Comparison of ENCODE assay signal across 10 cellular contexts in genomic region chr17:27526603-27527002, GRCh38.
DNase-seq lines count a peak whose midpoint lies in the region; ATAC-seq, FAIRE-seq and TF ChIP-seq lines count a peak whose summit lies in the region.
"Had no signal": no experiment of that assay in that cellular context is flagged by ENCODE, and none has a peak within 500 bp of the region (broad histone marks: within the 10 kb centered on the region; RNA-seq: fewer than 3 reads in every experiment).

No MANE protein-coding gene starts in this region.

- H3K27me3 ChIP-seq in upper lobe of left lung (no peaks in the 10 kb centered on the region), tibial artery (no peaks in the 10 kb centered on the region), osteoblast (ENCODE audit: insufficient read depth, low read length) (peaks cover 13% of the 10 kb centered on the region)

- H3K4me1 ChIP-seq in A549 = peaks cover 66% of the 10 kb centered on the region
- peaks cover 39 to 58% (median 46%) of the 10 kb centered on the region in 4 donors for H3K4me1 ChIP-seq in upper lobe of left lung
- peaks cover 0 to 47% (median 13%) of the 10 kb centered on the region in 4 donors for H3K4me1 ChIP-seq in tibial artery
- H3K4me1 ChIP-seq in osteoblast (ENCODE audit: insufficient read depth, low read length) = no peaks in the 10 kb centered on the region
- H3K4me1 ChIP-seq: parathyroid adenoma had no signal

- intact Hi-C loops in tibial artery (cut with DNase I; ENCODE audit: low total_unique reads) = no loop called here

- TF ChIP-seq CTCF in A549 (IDR thresholded peaks at IDR 0.05) (no peak), upper lobe of left lung (IDR thresholded peaks at IDR 0.05) (no peak), tibial artery (IDR thresholded peaks at IDR 0.05) (no peak), osteoblast (IDR thresholded peaks at IDR 0.05; ENCODE audit: extremely low read depth, low read depth, low read length) (no peak)

- no peaks in the 10 kb centered on the region for H3K9me3 ChIP-seq in A549
- H3K9me3 ChIP-seq in upper lobe of left lung = no peaks in the 10 kb centered on the region
- H3K9me3 ChIP-seq in tibial artery = no peaks in the 10 kb centered on the region
- H3K9me3 ChIP-seq in osteoblast (ENCODE audit: low read depth, low read length) = no peaks in the 10 kb centered on the region

- ATAC-seq in A549 = peak in 1 of 2 experiments; percentile 46; a peak in 3 of 6 replicates
- peak; percentile 65 for ATAC-seq in GM18907 (IDR thresholded peaks at IDR 0.05; ENCODE audit: unreplicated experiment)
- peak; percentile 62 for ATAC-seq in HG03432 (IDR thresholded peaks at IDR 0.05; ENCODE audit: unreplicated experiment)
- peak; percentile 76 to 88 for ATAC-seq in activated T-cell treated with anti-CD3 and anti-CD28 coated beads, Interleukin-2, amount 50 U/mL, for 72 hours (replicated peaks in 1 of 2)
- ATAC-seq in left lobe of liver = peak; percentile 71
- ATAC-seq in upper lobe of left lung (ENCODE audit: low FRiP score in 2 of 2) = peak; percentile 58 to 62

- peak overlapping the region; percentile 45 for H3K4me3 Mint-ChIP-seq in activated T-cell treated with anti-CD3 and anti-CD28 coated beads, Interleukin-2, amount 50 U/mL, for 72 hours

- peaks cover 0 to 6% of the 10 kb centered on the region in 2 donors for H3K36me3 Mint-ChIP-seq in activated T-cell treated with anti-CD3 and anti-CD28 coated beads, Interleukin-2, amount 50 U/mL, for 72 hours (ENCODE audit: insufficient read depth in 2 of 2)

- TF ChIP-seq EP300 in A549 (IDR thresholded peaks at IDR 0.05) = no peak
- no peak for TF ChIP-seq EP300 in upper lobe of left lung (IDR thresholded peaks at IDR 0.05)

- no peaks in the 10 kb centered on the region for H3K9me3 Mint-ChIP-seq in activated T-cell treated with anti-CD3 and anti-CD28 coated beads, Interleukin-2, amount 50 U/mL, for 72 hours

- FAIRE-seq in A549 (lab: Jason Lieb, UNC) = peak; percentile 32
- FAIRE-seq: G401.6 had no signal

- peaks cover 93% of the 10 kb centered on the region for H3K4me1 Mint-ChIP-seq in activated T-cell treated with anti-CD3 and anti-CD28 coated beads, Interleukin-2, amount 50 U/mL, for 72 hours (ENCODE audit: low read depth)

- TF ChIP-seq POLR2A in A549 (IDR thresholded peaks at IDR 0.05; ENCODE audit: low read length) = no peak
- no peak for TF ChIP-seq POLR2A in upper lobe of left lung (IDR thresholded peaks at IDR 0.05)

- no peaks in the 10 kb centered on the region for H3K36me3 ChIP-seq in upper lobe of left lung
- no peaks in the 10 kb centered on the region for H3K36me3 ChIP-seq in tibial artery
- no peaks in the 10 kb centered on the region for H3K36me3 ChIP-seq in osteoblast (ENCODE audit: insufficient read depth, low read length)

- H2AFZ ChIP-seq in osteoblast (ENCODE audit: low read length) = no peak overlapping the region
- H2AFZ ChIP-seq: parathyroid adenoma had no signal

- no peak for TF ChIP-seq RAD21 in A549 (conservative IDR thresholded peaks at IDR 0.05 in 1 of 2, IDR thresholded peaks at IDR 0.05 in 1 of 2)

- H3K27ac ChIP-seq in A549 = peak overlapping the region; percentile 50 to 79
- peak overlapping the region in 1 of 4 donors; percentile 1 for H3K27ac ChIP-seq in upper lobe of left lung
- H3K27ac ChIP-seq in tibial artery = no peak overlapping the region
- H3K27ac ChIP-seq in osteoblast (ENCODE audit: low read depth, low read length) = no peak overlapping the region
- H3K27ac ChIP-seq: parathyroid adenoma had no signal

- no peak overlapping the region for H3K4me3 ChIP-seq in A549
- H3K4me3 ChIP-seq in upper lobe of left lung = no peak overlapping the region
- H3K4me3 ChIP-seq in tibial artery = no peak overlapping the region
- no peak overlapping the region for H3K4me3 ChIP-seq in osteoblast (ENCODE audit: insufficient read depth, low read length)

- 27% methylated on average over 9 of the region's 9 CpGs for WGBS in A549 (ENCODE audit: missing lambda C conversion rate)
- WGBS in upper lobe of left lung, 2 donors = 1 to 11% methylated on average over 9 of the region's 9 CpGs

- CTCF ChIA-PET in A549 (lab: Yijun Ruan, JAX) = interaction anchor here (1.0 to 2.5 kb wide), 5 partner anchors 26 to 74 kb away, joined by 3 to 10 read pairs (median 3); partner anchors contain the start of gene KSR1

- peaks cover 4% of the 10 kb centered on the region for H4K20me1 ChIP-seq in osteoblast (ENCODE audit: insufficient read depth, low read length)

- peak in 1 of 2 experiments; percentile 52 for DNase-seq in A549 (ENCODE audit: low read depth in 1 of 2, low spot score in 1 of 2)
- DNase-seq in activated T-cell treated with anti-CD3 and anti-CD28 coated beads, Interleukin-2, amount 50 U/mL, for 72 hours = peak; percentile 57 to 76
- DNase-seq in left lobe of liver (ENCODE audit: low spot score) = no peak
- DNase-seq in upper lobe of left lung = peak in 1 of 2 donors; percentile 79
- no peak for DNase-seq in tibial artery
- DNase-seq in osteoblast (ENCODE audit: insufficient read length, low spot score, missing footprints) = no peak

- POLR2A ChIA-PET in A549 (lab: Yijun Ruan, JAX) = no interaction called here

- peak overlapping the region; percentile 3 for H3K27ac Mint-ChIP-seq in activated T-cell treated with anti-CD3 and anti-CD28 coated beads, Interleukin-2, amount 50 U/mL, for 72 hours

- H3K79me2 ChIP-seq in osteoblast (ENCODE audit: insufficient read depth, low read length) = no peaks in the 10 kb centered on the region

- H3K4me2 ChIP-seq in A549 = peak overlapping the region; percentile 58
- no peak overlapping the region for H3K4me2 ChIP-seq in osteoblast (ENCODE audit: insufficient read depth, low read length)

- no peaks in the 10 kb centered on the region for H3K27me3 Mint-ChIP-seq in activated T-cell treated with anti-CD3 and anti-CD28 coated beads, Interleukin-2, amount 50 U/mL, for 72 hours (ENCODE audit: low read depth)

TF ChIP-seq in A549, 52 proteins besides CTCF, POLR2A, EP300 and RAD21:
- no peak for TF ChIP-seq MAFK (IDR thresholded peaks at IDR 0.05; ENCODE audit: partially characterized antibody)
- TF ChIP-seq, protein P1, sequence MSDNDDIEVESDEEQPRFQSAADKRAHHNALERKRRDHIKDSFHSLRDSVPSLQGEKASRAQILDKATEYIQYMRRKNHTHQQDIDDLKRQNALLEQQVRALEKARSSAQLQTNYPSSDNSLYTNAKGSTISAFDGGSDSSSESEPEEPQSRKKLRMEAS (IDR thresholded peaks at IDR 0.05) = peak; percentile 69; the same call in 1 of the 2 replicates

Comparison
In these comparisons a context has a peak if more than half of its experiments do, and no peak if none do; other contexts are left out.
1. DNase-seq: peak in activated T-cell treated with anti-CD3 and anti-CD28 coated beads, Interleukin-2, amount 50 U/mL, for 72 hours (2 of 2); none in left lobe of liver (single experiment), tibial artery (0 of 2) and osteoblast (single experiment).
2. H3K27ac ChIP-seq: peak in A549 (2 of 2); none in tibial artery (0 of 2) and osteoblast (single experiment).